In genomic region chr4:156620786-156621185, GRCh38 we compare ENCODE assay signal across 26 cellular contexts.
"Had no signal": no experiment of that assay in that cellular context is flagged by ENCODE, and none has a peak within 500 bp of the region (broad histone marks: within the 10 kb centered on the region; RNA-seq: fewer than 3 reads in every experiment).

No MANE protein-coding gene starts in this region.

- H3K27ac ChIP-seq: KMS-11, SJSA1 had no signal

- H3K36me3 ChIP-seq: SJSA1 had no signal

- ATAC-seq: HepG2, K562, T-cell had no signal

- H3K27me3 ChIP-seq: SJSA1 had no signal

- H3K9ac ChIP-seq: KMS-11, SK-N-SH had no signal

- DNase-seq: Kasumi-1, MV-4-11, NCI-H1048, NCI-H1105, NCI-H1417, NCI-H1436 treated with DMSO at 0.1 percent for 48 hours, NCI-H1694, NCI-H187 treated with DMSO at 0.1 percent for 48 hours, NCI-H2029 treated with DMSO at 0.1 percent for 48 hours, NCI-H2171, NCI-H226, NCI-H446, NCI-H510A, NCI-H524 treated with DMSO at 0.1 percent for 48 hours, NCI-H69, NCI-H774, Right ventricle myocardium superior, RPMI8226, SIG-M5, SK-N-SH, SW 1271, T-cell had no signal

- H3K9me3 ChIP-seq: SJSA1, SK-N-SH had no signal

- H3K4me3 ChIP-seq: K562, SJSA1 had no signal

- H3K4me2 ChIP-seq: KMS-11, SK-N-SH had no signal
